In the genomic region with DNA sequence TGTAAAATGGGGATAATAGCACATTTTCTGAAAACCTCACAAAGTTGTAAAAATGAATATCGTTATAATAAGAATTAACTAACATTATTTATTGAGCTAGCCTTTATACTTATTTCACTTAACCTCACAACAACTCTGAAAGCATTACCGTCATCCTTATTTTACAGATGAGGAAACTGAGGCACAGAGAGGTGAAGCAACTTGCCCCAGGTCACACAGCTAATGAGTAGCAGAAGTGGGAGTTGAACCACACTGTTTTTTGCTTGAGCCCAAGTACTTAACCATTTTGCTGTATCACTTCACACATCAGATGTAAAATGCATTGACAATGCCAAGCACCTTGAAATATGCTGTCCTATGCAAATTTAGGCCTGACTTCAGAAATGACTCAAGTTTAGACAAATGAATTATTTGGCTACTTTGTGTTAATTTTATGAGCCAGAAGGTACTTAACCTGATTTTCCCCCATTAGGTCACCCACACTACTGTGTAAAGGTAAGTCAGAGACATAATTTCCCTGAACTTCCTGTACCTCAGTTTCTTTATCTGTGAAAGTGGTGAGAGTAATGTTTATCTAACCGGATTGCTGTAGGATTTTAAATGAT, we compare ENCODE assay signal across 16 cellular contexts.
DNase-seq lines count a peak whose midpoint lies in the region; ATAC-seq lines count a peak whose summit lies in the region.
"Had no signal": no experiment of that assay in that cellular context is flagged by ENCODE, and none has a peak within 500 bp of the region (broad histone marks: within the 10 kb centered on the region; RNA-seq: fewer than 3 reads in every experiment).

No MANE protein-coding gene starts in this region.

- no peaks in the 10 kb centered on the region for H3K9me3 Mint-ChIP-seq in activated T-cell treated with anti-CD3 and anti-CD28 coated beads, Interleukin-2, amount 50 U/mL, for 24 hours
- H3K9me3 Mint-ChIP-seq in stimulated activated memory B cell treated with anti-CD40 and anti-IgM and Interleukin-4, amounts not matched to agents 10 μg/mL and 1 μg/mL and 100 μg/mL, for 72 hours = no peaks in the 10 kb centered on the region

- no peak for DNase-seq in activated T-cell treated with anti-CD3 and anti-CD28 coated beads, Interleukin-2, amount 50 U/mL, for 24 hours
- no peak for DNase-seq in activated T-cell treated with anti-CD3 and anti-CD28 coated beads, Interleukin-2, amount 50 U/mL, for 1 hour
- DNase-seq in medulla oblongata (ENCODE audit: extremely low spot score) = no peak
- no peak for DNase-seq in NCI-H524 treated with DMSO at 0.1 percent for 48 hours (lab: John Stamatoyannopoulos, UW)
- DNase-seq in NCI-H146 treated with DMSO at 0.1 percent for 48 hours (lab: John Stamatoyannopoulos, UW; ENCODE audit: unreplicated experiment) = no peak
- DNase-seq: Calu3; H9; NCI-H1930; NCI-H526; stimulated activated naive CD4-positive, alpha-beta T cell treated with Interleukin-2 at 50 U/mL for 16 hours; SW 1271 had no signal

- ATAC-seq in GM19025 (IDR thresholded peaks at IDR 0.05; ENCODE audit: low read depth, unreplicated experiment) (peak; percentile 40), HG03432 (IDR thresholded peaks at IDR 0.05; ENCODE audit: unreplicated experiment) (peak; percentile 39)
- no peak for ATAC-seq in stimulated activated memory B cell treated with anti-CD40 and anti-IgM and Interleukin-4, amounts not matched to agents 10 μg/mL and 1 μg/mL and 100 μg/mL, for 72 hours
- ATAC-seq: Panc1 had no signal

- no peak overlapping the region for H3K4me3 Mint-ChIP-seq in activated T-cell treated with anti-CD3 and anti-CD28 coated beads, Interleukin-2, amount 50 U/mL, for 24 hours
- no peak overlapping the region for H3K4me3 Mint-ChIP-seq in stimulated activated memory B cell treated with anti-CD40 and anti-IgM and Interleukin-4, amounts not matched to agents 10 μg/mL and 1 μg/mL and 100 μg/mL, for 72 hours
- H3K4me3 Mint-ChIP-seq: brain, H9 had no signal

- H3K36me3 Mint-ChIP-seq in activated T-cell treated with anti-CD3 and anti-CD28 coated beads, Interleukin-2, amount 50 U/mL, for 24 hours (ENCODE audit: low read depth) = peaks cover 78% of the 10 kb centered on the region
- peaks cover 45% of the 10 kb centered on the region for H3K36me3 Mint-ChIP-seq in stimulated activated memory B cell treated with anti-CD40 and anti-IgM and Interleukin-4, amounts not matched to agents 10 μg/mL and 1 μg/mL and 100 μg/mL, for 72 hours

- peak overlapping the region; percentile 80 for H3K27ac Mint-ChIP-seq in activated T-cell treated with anti-CD3 and anti-CD28 coated beads, Interleukin-2, amount 50 U/mL, for 24 hours
- H3K27ac Mint-ChIP-seq in stimulated activated memory B cell treated with anti-CD40 and anti-IgM and Interleukin-4, amounts not matched to agents 10 μg/mL and 1 μg/mL and 100 μg/mL, for 72 hours = peak overlapping the region; percentile 73
- H3K27ac Mint-ChIP-seq: brain, H9 had no signal

- H3K4me1 Mint-ChIP-seq in activated T-cell treated with anti-CD3 and anti-CD28 coated beads, Interleukin-2, amount 50 U/mL, for 24 hours (ENCODE audit: low read depth) = peaks cover 82% of the 10 kb centered on the region
- peaks cover 38% of the 10 kb centered on the region for H3K4me1 Mint-ChIP-seq in stimulated activated memory B cell treated with anti-CD40 and anti-IgM and Interleukin-4, amounts not matched to agents 10 μg/mL and 1 μg/mL and 100 μg/mL, for 72 hours
- H3K4me1 Mint-ChIP-seq: brain, H9 had no signal

- peaks cover 20% of the 10 kb centered on the region for H3K27me3 Mint-ChIP-seq in activated T-cell treated with anti-CD3 and anti-CD28 coated beads, Interleukin-2, amount 50 U/mL, for 24 hours
- no peaks in the 10 kb centered on the region for H3K27me3 Mint-ChIP-seq in stimulated activated memory B cell treated with anti-CD40 and anti-IgM and Interleukin-4, amounts not matched to agents 10 μg/mL and 1 μg/mL and 100 μg/mL, for 72 hours
- H3K27me3 Mint-ChIP-seq: brain had no signal
